Comparison of ENCODE assay signal across 8 cellular contexts in genomic region chr15:48250640-48251076, GRCh38. TPM values are rescaled to one million over a fixed set of nuclear protein-coding genes. Genes with fewer than 3 reads are reported as not detected.
DNase-seq lines count a peak whose midpoint lies in the region; ATAC-seq and TF ChIP-seq lines count a peak whose summit lies in the region.

No MANE protein-coding gene starts in this region.

- TF ChIP-seq RAD21 in Ishikawa (IDR thresholded peaks at IDR 0.05; ENCODE audit: low read depth): peak; percentile 74

- BruUV-seq in OCI-LY7 (replicated peaks; lab: Mats Ljungman, UMichigan): no TSS peak

- no peaks in the 10 kb centered on the region for H3K4me1 Mint-ChIP-seq in chondrocyte (ENCODE audit: low read depth)

- TF ChIP-seq CTCF in heart right ventricle (IDR thresholded peaks at IDR 0.05) (peak; percentile 8 to 62 (median 50)), OCI-LY7 (conservative IDR thresholded peaks at IDR 0.05; ENCODE audit: low read length) (peak; percentile 82), chondrocyte (IDR thresholded peaks at IDR 0.05) (peak; percentile 78)

- WGBS in heart right ventricle, 2 donors: 37 to 38% methylated on average over 6 of the region's 6 CpGs

- ATAC-seq in heart right ventricle (no peak), Right ventricle myocardium superior (ENCODE audit: poor library complexity) (no peak), HG02610 (IDR thresholded peaks at IDR 0.05; ENCODE audit: unreplicated experiment) (no peak), HG03457 (IDR thresholded peaks at IDR 0.05; ENCODE audit: unreplicated experiment) (no peak)

- H3K4me3 ChIP-seq in heart right ventricle (no peak overlapping the region), OCI-LY7 (ENCODE audit: low read depth, low read length, poor library complexity, severe bottlenecking) (no peak overlapping the region)

- H3K9me3 Mint-ChIP-seq in chondrocyte (ENCODE audit: low read depth): no peaks in the 10 kb centered on the region

- POLR2A ChIA-PET in OCI-LY7 (lab: Charles Lee): no interaction called here

- no peaks in the 10 kb centered on the region for H3K4me1 ChIP-seq in heart right ventricle
- H3K4me1 ChIP-seq in OCI-LY7 (ENCODE audit: insufficient read depth, low read length, poor library complexity, severe bottlenecking): no peaks in the 10 kb centered on the region

- H3K9me2 ChIP-seq in OCI-LY7 (ENCODE audit: insufficient read depth, low read length): no peaks in the 10 kb centered on the region

- no peaks in the 10 kb centered on the region for H3K36me3 ChIP-seq in heart right ventricle
- no peaks in the 10 kb centered on the region for H3K36me3 ChIP-seq in OCI-LY7 (ENCODE audit: insufficient read depth, low read length)

- H3K27ac Mint-ChIP-seq in chondrocyte (ENCODE audit: unreplicated experiment): no peak overlapping the region

- H3K27me3 ChIP-seq in heart right ventricle: peaks cover 0 to 25% (median 4%) of the 10 kb centered on the region in 7 donors

- H4K20me1 ChIP-seq in OCI-LY7 (ENCODE audit: insufficient read depth, low read length): no peaks in the 10 kb centered on the region

- H2AFZ ChIP-seq in OCI-LY7 (ENCODE audit: low read length): no peak overlapping the region

- H3K36me3 Mint-ChIP-seq in chondrocyte (ENCODE audit: low read depth): no peaks in the 10 kb centered on the region

- TF ChIP-seq EP300 in Ishikawa (IDR thresholded peaks at IDR 0.05; ENCODE audit: borderline replicate concordance): no peak

- H3K79me2 ChIP-seq in OCI-LY7 (ENCODE audit: insufficient read depth, low read depth, low read length): no peaks in the 10 kb centered on the region

- intact Hi-C loops in heart right ventricle (cut with DNase I) (loop anchor here in 4 of 10 donors (5.0 to 10.0 kb wide), 3 partner anchors 136 to 1056 kb away; no protein-coding TSS in a partner anchor), Right ventricle myocardium superior (cut with DNase I) (no loop called here), OCI-LY7 (cut with micrococcal nuclease; ENCODE audit: unreplicated experiment) (loop anchor here (10.0 kb wide), 1 partner anchor 136 kb away; no protein-coding TSS in a partner anchor)

- H3K27ac ChIP-seq in heart right ventricle: no peak overlapping the region
- no peak overlapping the region for H3K27ac ChIP-seq in OCI-LY7 (ENCODE audit: low read depth, low read length, poor library complexity, severe bottlenecking)

- no peak overlapping the region for H3K4me2 ChIP-seq in OCI-LY7 (ENCODE audit: low read length)

- H3K9me3 ChIP-seq in heart right ventricle (no peaks in the 10 kb centered on the region), OCI-LY7 (ENCODE audit: low read length) (no peaks in the 10 kb centered on the region)

- no peak overlapping the region for H3K4me3 Mint-ChIP-seq in chondrocyte (ENCODE audit: unreplicated experiment)

- peaks cover 39% of the 10 kb centered on the region for H3K27me3 Mint-ChIP-seq in chondrocyte (ENCODE audit: low read depth)

- CTCF ChIA-PET in OCI-LY7 (lab: Charles Lee; ENCODE audit: unreplicated experiment): no interaction called here

- DNase-seq in heart right ventricle: peak in 1 of 2 donors; percentile 36
- DNase-seq in Right ventricle myocardium superior: no peak
- DNase-seq in OCI-LY7 (ENCODE audit: low spot score): peak; percentile 66
- no peak for DNase-seq in chondrocyte (ENCODE audit: low spot score)
- peak; percentile 70 to 84 for DNase-seq in lung microvascular endothelial cell (ENCODE audit: low read depth in 2 of 2)

TF ChIP-seq in Ishikawa, 13 proteins besides CTCF, POLR2A, EP300 and RAD21:
- TF ChIP-seq MAX (IDR thresholded peaks at IDR 0.05) (no peak), TAF1 (IDR thresholded peaks at IDR 0.05; ENCODE audit: low read depth) (no peak)

RNA-seq across cellular contexts. Expression of gene SLC12A1, which starts 44.6 kb away (rescaled TPM):
- total RNA-seq in heart right ventricle: not detected
- not detected for polyA plus RNA-seq in heart right ventricle
- total RNA-seq in Right ventricle myocardium superior: not detected
- total RNA-seq in OCI-LY7 (2014; rRNA removed; shearing (Covaris generic)): not detected in 2 replicates
- total RNA-seq in OCI-LY7 (2022): not detected in 2 replicates
- total RNA-seq in chondrocyte: not detected in 3 replicates
- total RNA-seq in lung microvascular endothelial cell: not detected in 2 replicates

RNA-seq across cellular contexts. Expression of gene CTXN2, which starts 59.2 kb away (rescaled TPM):
- total RNA-seq in heart right ventricle: not detected
- polyA plus RNA-seq in heart right ventricle: not detected
- not detected for total RNA-seq in Right ventricle myocardium superior
- 0.41 TPM in 1 of 2 replicates, not detected in the other for total RNA-seq in OCI-LY7 (2014; rRNA removed; shearing (Covaris generic))
- total RNA-seq in OCI-LY7 (2022): 0.34 and 0.35 TPM in 2 replicates
- not detected in 3 replicates for total RNA-seq in chondrocyte
- not detected in 2 replicates for total RNA-seq in lung microvascular endothelial cell

Comparison
In these comparisons a context has a peak if more than half of its experiments do, and no peak if none do; other contexts are left out.
1. DNase-seq: peak in OCI-LY7 (single experiment) and lung microvascular endothelial cell (2 of 2); none in Right ventricle myocardium superior (single experiment) and chondrocyte (single experiment).
2. Peak in every context shown above with its lines, with median percentiles within 50 percentile points of each other: CTCF ChIP-seq.